In genomic region chr17:59964455-59965328, GRCh38 we compare ENCODE assay signal across 1 cellular context.
TF ChIP-seq lines count a peak whose summit lies in the region.

A gene with protein sequence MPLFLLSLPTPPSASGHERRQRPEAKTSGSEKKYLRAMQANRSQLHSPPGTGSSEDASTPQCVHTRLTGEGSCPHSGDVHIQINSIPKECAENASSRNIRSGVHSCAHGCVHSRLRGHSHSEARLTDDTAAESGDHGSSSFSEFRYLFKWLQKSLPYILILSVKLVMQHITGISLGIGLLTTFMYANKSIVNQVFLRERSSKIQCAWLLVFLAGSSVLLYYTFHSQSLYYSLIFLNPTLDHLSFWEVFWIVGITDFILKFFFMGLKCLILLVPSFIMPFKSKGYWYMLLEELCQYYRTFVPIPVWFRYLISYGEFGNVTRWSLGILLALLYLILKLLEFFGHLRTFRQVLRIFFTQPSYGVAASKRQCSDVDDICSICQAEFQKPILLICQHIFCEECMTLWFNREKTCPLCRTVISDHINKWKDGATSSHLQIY (minus strand): TSS chr17:59964740. CDS start chr17:59964663, 77 bp downstream.

TF ChIP-seq in HepG2, 621 proteins besides CTCF, POLR2A, EP300 and RAD21 (continued from another document and continues in another):
- TF ChIP-seq, protein P1, sequence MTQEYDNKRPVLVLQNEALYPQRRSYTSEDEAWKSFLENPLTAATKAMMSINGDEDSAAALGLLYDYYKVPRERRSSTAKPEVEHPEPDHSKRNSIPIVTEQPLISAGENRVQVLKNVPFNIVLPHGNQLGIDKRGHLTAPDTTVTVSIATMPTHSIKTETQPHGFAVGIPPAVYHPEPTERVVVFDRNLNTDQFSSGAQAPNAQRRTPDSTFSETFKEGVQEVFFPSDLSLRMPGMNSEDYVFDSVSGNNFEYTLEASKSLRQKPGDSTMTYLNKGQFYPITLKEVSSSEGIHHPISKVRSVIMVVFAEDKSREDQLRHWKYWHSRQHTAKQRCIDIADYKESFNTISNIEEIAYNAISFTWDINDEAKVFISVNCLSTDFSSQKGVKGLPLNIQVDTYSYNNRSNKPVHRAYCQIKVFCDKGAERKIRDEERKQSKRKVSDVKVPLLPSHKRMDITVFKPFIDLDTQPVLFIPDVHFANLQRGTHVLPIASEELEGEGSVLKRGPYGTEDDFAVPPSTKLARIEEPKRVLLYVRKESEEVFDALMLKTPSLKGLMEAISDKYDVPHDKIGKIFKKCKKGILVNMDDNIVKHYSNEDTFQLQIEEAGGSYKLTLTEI (CRISPR knock-in tag; conservative IDR thresholded peaks at IDR 0.05): no peak
- no peak for TF ChIP-seq ZNF292 (CRISPR knock-in tag; IDR thresholded peaks at IDR 0.05; ENCODE audit: borderline replicate concordance, low read depth)
- TF ChIP-seq, protein P2, sequence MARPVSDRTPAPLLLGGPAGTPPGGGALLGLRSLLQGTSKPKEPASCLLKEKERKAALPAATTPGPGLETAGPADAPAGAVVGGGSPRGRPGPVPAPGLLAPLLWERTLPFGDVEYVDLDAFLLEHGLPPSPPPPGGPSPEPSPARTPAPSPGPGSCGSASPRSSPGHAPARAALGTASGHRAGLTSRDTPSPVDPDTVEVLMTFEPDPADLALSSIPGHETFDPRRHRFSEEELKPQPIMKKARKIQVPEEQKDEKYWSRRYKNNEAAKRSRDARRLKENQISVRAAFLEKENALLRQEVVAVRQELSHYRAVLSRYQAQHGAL (CRISPR knock-in tag; IDR thresholded peaks at IDR 0.05; ENCODE audit: not compliant biosample characterization): peak; percentile 67
- no peak for TF ChIP-seq ELF1 (CRISPR knock-in tag; IDR thresholded peaks at IDR 0.05)
- TF ChIP-seq SOX13 (IDR thresholded peaks at IDR 0.05): no peak
- no peak; a peak in 1 of 4 replicates for TF ChIP-seq SOX13 (CRISPR knock-in tag; conservative IDR thresholded peaks at IDR 0.05 in 1 of 2, IDR thresholded peaks at IDR 0.05 in 1 of 2)
- TF ChIP-seq ZBTB43 (CRISPR knock-in tag; conservative IDR thresholded peaks at IDR 0.05): no peak
- peak; percentile 47; the same call in 1 of the 2 replicates for TF ChIP-seq KDM3A (CRISPR knock-in tag; IDR thresholded peaks at IDR 0.05; ENCODE audit: low read depth)
- no peak for TF ChIP-seq PITX1 (CRISPR knock-in tag; IDR thresholded peaks at IDR 0.05)
- no peak for TF ChIP-seq PAXIP1 (CRISPR knock-in tag; conservative IDR thresholded peaks at IDR 0.05)
- TF ChIP-seq GFI1 (CRISPR knock-in tag; IDR thresholded peaks at IDR 0.05; ENCODE audit: borderline replicate concordance): no peak
- TF ChIP-seq TARDBP (CRISPR knock-in tag; IDR thresholded peaks at IDR 0.05): 0 out of 2 replicates have a peak, but pooled peaks have one; percentile 48
- TF ChIP-seq ZNF530 (CRISPR knock-in tag; IDR thresholded peaks at IDR 0.05; ENCODE audit: low read depth): no peak
- TF ChIP-seq POLR2G (IDR thresholded peaks at IDR 0.05; ENCODE audit: low read depth, low read length): peak; percentile 90
- peak; percentile 67; the same call in 1 of the 2 replicates for TF ChIP-seq MXD4 (CRISPR knock-in tag; IDR thresholded peaks at IDR 0.05)
- TF ChIP-seq RXRA (CRISPR knock-in tag; IDR thresholded peaks at IDR 0.05): peak; percentile 86
- TF ChIP-seq ZNF225 (CRISPR knock-in tag; IDR thresholded peaks at IDR 0.05): peak; percentile 80; the same call in 1 of the 2 replicates
- peak; percentile 57; the same call in 1 of the 2 replicates for TF ChIP-seq NR2C2 (CRISPR knock-in tag; IDR thresholded peaks at IDR 0.05; ENCODE audit: borderline replicate concordance)
- TF ChIP-seq, protein P3, sequence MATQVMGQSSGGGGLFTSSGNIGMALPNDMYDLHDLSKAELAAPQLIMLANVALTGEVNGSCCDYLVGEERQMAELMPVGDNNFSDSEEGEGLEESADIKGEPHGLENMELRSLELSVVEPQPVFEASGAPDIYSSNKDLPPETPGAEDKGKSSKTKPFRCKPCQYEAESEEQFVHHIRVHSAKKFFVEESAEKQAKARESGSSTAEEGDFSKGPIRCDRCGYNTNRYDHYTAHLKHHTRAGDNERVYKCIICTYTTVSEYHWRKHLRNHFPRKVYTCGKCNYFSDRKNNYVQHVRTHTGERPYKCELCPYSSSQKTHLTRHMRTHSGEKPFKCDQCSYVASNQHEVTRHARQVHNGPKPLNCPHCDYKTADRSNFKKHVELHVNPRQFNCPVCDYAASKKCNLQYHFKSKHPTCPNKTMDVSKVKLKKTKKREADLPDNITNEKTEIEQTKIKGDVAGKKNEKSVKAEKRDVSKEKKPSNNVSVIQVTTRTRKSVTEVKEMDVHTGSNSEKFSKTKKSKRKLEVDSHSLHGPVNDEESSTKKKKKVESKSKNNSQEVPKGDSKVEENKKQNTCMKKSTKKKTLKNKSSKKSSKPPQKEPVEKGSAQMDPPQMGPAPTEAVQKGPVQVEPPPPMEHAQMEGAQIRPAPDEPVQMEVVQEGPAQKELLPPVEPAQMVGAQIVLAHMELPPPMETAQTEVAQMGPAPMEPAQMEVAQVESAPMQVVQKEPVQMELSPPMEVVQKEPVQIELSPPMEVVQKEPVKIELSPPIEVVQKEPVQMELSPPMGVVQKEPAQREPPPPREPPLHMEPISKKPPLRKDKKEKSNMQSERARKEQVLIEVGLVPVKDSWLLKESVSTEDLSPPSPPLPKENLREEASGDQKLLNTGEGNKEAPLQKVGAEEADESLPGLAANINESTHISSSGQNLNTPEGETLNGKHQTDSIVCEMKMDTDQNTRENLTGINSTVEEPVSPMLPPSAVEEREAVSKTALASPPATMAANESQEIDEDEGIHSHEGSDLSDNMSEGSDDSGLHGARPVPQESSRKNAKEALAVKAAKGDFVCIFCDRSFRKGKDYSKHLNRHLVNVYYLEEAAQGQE (IDR thresholded peaks at IDR 0.05; ENCODE audit: borderline replicate concordance in 1 of 2, low read depth in 1 of 2, low read length in 2 of 2): no peak
- TF ChIP-seq ZNF766 (CRISPR knock-in tag; IDR thresholded peaks at IDR 0.05; ENCODE audit: borderline replicate concordance): no peak
- no peak; the same call in 1 of the 2 replicates for TF ChIP-seq SMAD3 (CRISPR knock-in tag; IDR thresholded peaks at IDR 0.05)
- TF ChIP-seq, protein P4, sequence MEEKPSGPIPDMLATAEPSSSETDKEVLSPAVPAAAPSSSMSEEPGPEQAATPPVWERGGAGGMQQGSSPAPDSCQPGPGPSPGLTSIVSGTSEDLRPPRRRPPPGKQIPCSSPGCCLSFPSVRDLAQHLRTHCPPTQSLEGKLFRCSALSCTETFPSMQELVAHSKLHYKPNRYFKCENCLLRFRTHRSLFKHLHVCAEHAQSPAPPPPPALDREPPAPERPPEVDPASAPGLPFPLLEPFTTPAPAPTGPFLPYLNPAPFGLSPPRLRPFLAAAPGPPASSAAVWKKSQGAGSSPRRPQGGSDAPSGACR (CRISPR knock-in tag; IDR thresholded peaks at IDR 0.05): peak; percentile 87
- TF ChIP-seq, protein P5, sequence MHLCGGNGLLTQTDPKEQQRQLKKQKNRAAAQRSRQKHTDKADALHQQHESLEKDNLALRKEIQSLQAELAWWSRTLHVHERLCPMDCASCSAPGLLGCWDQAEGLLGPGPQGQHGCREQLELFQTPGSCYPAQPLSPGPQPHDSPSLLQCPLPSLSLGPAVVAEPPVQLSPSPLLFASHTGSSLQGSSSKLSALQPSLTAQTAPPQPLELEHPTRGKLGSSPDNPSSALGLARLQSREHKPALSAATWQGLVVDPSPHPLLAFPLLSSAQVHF (CRISPR knock-in tag; IDR thresholded peaks at IDR 0.05): no peak
- TF ChIP-seq ZNF792 (CRISPR knock-in tag; IDR thresholded peaks at IDR 0.05): no peak; the same call in 1 of the 2 replicates
- TF ChIP-seq ZNF44 (CRISPR knock-in tag; IDR thresholded peaks at IDR 0.05): peak; percentile 85; the same call in 1 of the 2 replicates
- TF ChIP-seq YEATS4 (CRISPR knock-in tag; IDR thresholded peaks at IDR 0.05; ENCODE audit: borderline replicate concordance): peak; percentile 79
- TF ChIP-seq ARID2 (CRISPR knock-in tag; IDR thresholded peaks at IDR 0.05; ENCODE audit: borderline replicate concordance): 0 out of 2 replicates have a peak, but pooled peaks have one; percentile 54
- TF ChIP-seq CREM (IDR thresholded peaks at IDR 0.05): peak; percentile 48; the same call in 1 of the 2 replicates
- no peak for TF ChIP-seq CREM (CRISPR knock-in tag; IDR thresholded peaks at IDR 0.05)
- TF ChIP-seq ZNF761 (CRISPR knock-in tag; conservative IDR thresholded peaks at IDR 0.05): no peak
- TF ChIP-seq ZFX (CRISPR knock-in tag; IDR thresholded peaks at IDR 0.05; ENCODE audit: low read depth): peak; percentile 80
- TF ChIP-seq GATAD1 (CRISPR knock-in tag; IDR thresholded peaks at IDR 0.05): no peak
- no peak; the same call in 1 of the 2 replicates for TF ChIP-seq JDP2 (CRISPR knock-in tag; IDR thresholded peaks at IDR 0.05; ENCODE audit: borderline replicate concordance)
- TF ChIP-seq PTBP1 (IDR thresholded peaks at IDR 0.05; ENCODE audit: low read depth, low read length, poor library complexity, severe bottlenecking): peak; percentile 44
- TF ChIP-seq ZFP37 (CRISPR knock-in tag; IDR thresholded peaks at IDR 0.05; ENCODE audit: borderline replicate concordance): no peak; the same call in 1 of the 2 replicates
- TF ChIP-seq DDIT3 (CRISPR knock-in tag; IDR thresholded peaks at IDR 0.05): no peak
- peak; percentile 57; the same call in 1 of the 2 replicates for TF ChIP-seq BORCS8-MEF2B (CRISPR knock-in tag; IDR thresholded peaks at IDR 0.05)
- 0 out of 2 replicates have a peak, but pooled peaks have one; percentile 38 for TF ChIP-seq ZNF605 (CRISPR knock-in tag; IDR thresholded peaks at IDR 0.05)
- 0 out of 2 replicates have a peak, but pooled peaks have one; percentile 44 for TF ChIP-seq ZSCAN12 (CRISPR knock-in tag; IDR thresholded peaks at IDR 0.05)
- no peak for TF ChIP-seq PRMT3 (CRISPR knock-in tag; IDR thresholded peaks at IDR 0.05; ENCODE audit: borderline replicate concordance, low read depth)
- 0 out of 2 replicates have a peak, but pooled peaks have one; percentile 17 for TF ChIP-seq ZNF83 (CRISPR knock-in tag; IDR thresholded peaks at IDR 0.05; ENCODE audit: borderline replicate concordance)
- no peak for TF ChIP-seq GPBP1L1 (CRISPR knock-in tag; IDR thresholded peaks at IDR 0.05)
- peak; percentile 41 for TF ChIP-seq TBL1XR1 (IDR thresholded peaks at IDR 0.05; ENCODE audit: borderline replicate concordance, low read length, partially characterized antibody)
- TF ChIP-seq NPAS2 (CRISPR knock-in tag; IDR thresholded peaks at IDR 0.05; ENCODE audit: borderline replicate concordance): no peak
- TF ChIP-seq JUND (CRISPR knock-in tag; IDR thresholded peaks at IDR 0.05): 0 out of 2 replicates have a peak, but pooled peaks have one; percentile 8
- TF ChIP-seq ZNF282 (IDR thresholded peaks at IDR 0.05; ENCODE audit: partially characterized antibody): no peak
- no peak for TF ChIP-seq MATR3 (CRISPR knock-in tag; IDR thresholded peaks at IDR 0.05)
